ENCODE assay signal across 8 cellular contexts in genomic region chr3:50235716-50236483, GRCh38. TPM values are rescaled to one million over a fixed set of nuclear protein-coding genes. Genes with fewer than 3 reads are reported as not detected.
DNase-seq lines count a peak whose midpoint lies in the region; ATAC-seq and TF ChIP-seq lines count a peak whose summit lies in the region.

Gene GNAI2 (plus strand): TSS chr3:50236204. CDS start chr3:50236336, 132 bp downstream.

- H3K4me3 ChIP-seq in choroid plexus epithelial cell (ENCODE audit: low read depth, low read length) (peak within 1 kb of the TSS; percentile 83), kidney epithelial cell (ENCODE audit: low read depth, low read length) (peak within 1 kb of the TSS; percentile 80)

- TF ChIP-seq CTCF in choroid plexus epithelial cell (conservative IDR thresholded peaks at IDR 0.05; ENCODE audit: low read depth, low read length) (no peak), kidney epithelial cell (IDR thresholded peaks at IDR 0.05; ENCODE audit: insufficient read depth, low read length, poor library complexity, severe bottlenecking) (no peak)

- peaks cover 31% of the 10 kb centered on the region for H3K4me1 Mint-ChIP-seq in activated CD4-positive, alpha-beta T cell treated with anti-CD3 and anti-CD28 coated beads for 36 hours

- no peaks in the 10 kb centered on the region for H3K27me3 Mint-ChIP-seq in activated CD4-positive, alpha-beta T cell treated with anti-CD3 and anti-CD28 coated beads for 36 hours

- H3K4me3 Mint-ChIP-seq in activated CD4-positive, alpha-beta T cell treated with anti-CD3 and anti-CD28 coated beads for 36 hours, result peak within 1 kb of the TSS; percentile 90

- DNase-seq in Ammon's horn (ENCODE audit: low spot score) (peak; percentile 99), GM19238 (ENCODE audit: insufficient read length, low spot score) (peak; percentile 99), NCI-H524 (lab: John Stamatoyannopoulos, UW) (peak; percentile 94 to 96), choroid plexus epithelial cell (ENCODE audit: low read depth) (peak; percentile 98), kidney epithelial cell (ENCODE audit: low read depth) (peak; percentile 92)
- peak; percentile 99 for DNase-seq in activated CD4-positive, alpha-beta T cell treated with anti-CD3 and anti-CD28 coated beads for 36 hours
- DNase-seq in stimulated activated CD4-positive, alpha-beta T cell treated with anti-CD3 and anti-CD28 coated beads, Interleukin-15, amount 100 ng/mL, for 48 hours (ENCODE audit: low read depth in 2 of 2), result peak; percentile 99

- intact Hi-C loops in activated CD4-positive, alpha-beta T cell treated with anti-CD3 and anti-CD28 coated beads for 36 hours (cut with DNase I, micrococcal nuclease), result loop anchor here (1.0 to 5.0 kb wide), 13 partner anchors 9 to 1215 kb away; partner anchors contain the start of genes HYAL3 (in 2 of the 2), NAA80 (in 2 of the 2), APEH (in 1 of the 2) and CISH (in 1 of the 2)

- CTCF ChIA-PET in activated CD4-positive, alpha-beta T cell treated with anti-CD3 and anti-CD28 coated beads for 36 hours (lab: Charles Lee), result interaction anchor here (0.6 to 4.3 kb wide), 17 partner anchors 8 to 134 kb away, joined by 3 to 47 read pairs (median 5); partner anchors contain the start of genes CYB561D2, HYAL3, IFRD2 and NAA80

- no peaks in the 10 kb centered on the region for H3K27me3 ChIP-seq in kidney epithelial cell (ENCODE audit: control insufficient read depth, insufficient read depth, low read length)

- no peaks in the 10 kb centered on the region for H3K9me3 Mint-ChIP-seq in activated CD4-positive, alpha-beta T cell treated with anti-CD3 and anti-CD28 coated beads for 36 hours (ENCODE audit: low read depth)

- ATAC-seq in HG03442 (IDR thresholded peaks at IDR 0.05; ENCODE audit: unreplicated experiment), result peak; percentile 89
- peak; percentile 92 for ATAC-seq in activated CD4-positive, alpha-beta T cell treated with anti-CD3 and anti-CD28 coated beads for 36 hours

- H3K27ac Mint-ChIP-seq in activated CD4-positive, alpha-beta T cell treated with anti-CD3 and anti-CD28 coated beads for 36 hours, result peak within 1 kb of the TSS; percentile 96

- POLR2A ChIA-PET in activated CD4-positive, alpha-beta T cell treated with anti-CD3 and anti-CD28 coated beads for 36 hours (lab: Charles Lee), result interaction anchor here (0.7 to 1.1 kb wide), 10 partner anchors 8 to 102 kb away, joined by 3 to 8 read pairs (median 4); partner anchors contain the start of genes HYAL3 and NAA80

- no peaks in the 10 kb centered on the region for H3K36me3 ChIP-seq in kidney epithelial cell (ENCODE audit: control insufficient read depth, insufficient read depth, low read length)

- peaks cover 22% of the 10 kb centered on the region for H3K36me3 Mint-ChIP-seq in activated CD4-positive, alpha-beta T cell treated with anti-CD3 and anti-CD28 coated beads for 36 hours (ENCODE audit: low read depth)

RNA-seq across cellular contexts. Expression of gene GNAI2, which starts in this region (rescaled TPM):
- total RNA-seq in activated CD4-positive, alpha-beta T cell treated with anti-CD3 and anti-CD28 coated beads for 36 hours, result 100 to 1,000 TPM; 280 to 341 TPM
- 208 and 221 TPM in 2 replicates for total RNA-seq in kidney epithelial cell

Comparison
In these comparisons a context has a peak if more than half of its experiments do, and no peak if none do; other contexts are left out.
1. Peak in every context shown above with its lines: DNase-seq, ATAC-seq and H3K4me3 ChIP-seq.